ENCODE assay signal across 8 cellular contexts in the genomic region with DNA sequence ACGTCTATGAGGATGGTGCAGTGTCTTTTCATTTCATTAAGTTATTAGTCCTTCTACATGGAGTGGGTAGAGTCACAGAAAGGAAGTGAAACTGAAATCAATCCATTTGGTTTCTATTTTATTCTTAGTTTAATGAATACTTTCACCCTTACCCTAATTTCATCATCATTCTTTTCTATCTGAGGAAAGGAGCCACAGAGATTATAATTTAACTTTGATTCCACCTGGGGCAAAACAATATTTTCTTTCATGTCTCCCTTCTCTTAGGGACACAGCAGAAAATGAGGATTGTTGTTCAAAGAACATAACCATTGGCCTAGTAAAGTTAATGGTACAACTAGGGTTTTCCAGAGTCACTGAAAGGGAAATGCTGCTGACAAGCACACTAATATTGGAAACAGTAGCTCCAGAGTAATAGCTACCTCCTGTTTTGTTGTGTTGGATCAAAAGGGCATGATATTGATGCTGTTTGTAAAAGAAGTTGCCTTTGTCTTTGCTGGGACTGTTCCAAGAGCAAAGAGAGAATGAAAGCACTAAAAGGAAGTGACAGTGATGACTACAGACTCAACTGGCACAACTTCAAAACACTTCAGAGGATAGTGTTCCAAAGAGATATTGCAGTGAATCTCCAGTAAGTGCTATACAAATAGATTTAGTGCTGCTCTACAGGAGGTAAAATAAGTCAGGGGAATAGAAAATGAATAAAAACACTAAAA.
DNase-seq lines count a peak whose midpoint lies in the region; ATAC-seq and TF ChIP-seq lines count a peak whose summit lies in the region.

No MANE protein-coding gene starts in this region.

- peak overlapping the region; percentile 79 for H2AFZ ChIP-seq in smooth muscle cell (ENCODE audit: low read depth)

- intact Hi-C loops in activated naive CD4-positive, alpha-beta T cell treated with anti-CD3 and anti-CD28 coated beads for 36 hours (cut with micrococcal nuclease): no loop called here

- TF ChIP-seq CTCF in smooth muscle cell (IDR thresholded peaks at IDR 0.05; ENCODE audit: borderline replicate concordance, insufficient read depth, poor library complexity, severe bottlenecking): no peak
- TF ChIP-seq CTCF in brain microvascular endothelial cell (IDR thresholded peaks at IDR 0.05; ENCODE audit: low read depth, low read length, missing control alignments): no peak
- no peak for TF ChIP-seq CTCF in BE2C (IDR thresholded peaks at IDR 0.05; ENCODE audit: low read depth, low read length)

- H3K79me2 ChIP-seq in smooth muscle cell (ENCODE audit: low read depth): no peaks in the 10 kb centered on the region

- no peak overlapping the region for H3K4me3 Mint-ChIP-seq in activated naive CD4-positive, alpha-beta T cell treated with anti-CD3 and anti-CD28 coated beads for 36 hours

- in situ Hi-C loops in brain microvascular endothelial cell (cut with HindIII; ENCODE audit: low pct_ligation_motif_present, low sequenced_read_pairs): no loop called here

- no peak overlapping the region for H3K27ac Mint-ChIP-seq in activated naive CD4-positive, alpha-beta T cell treated with anti-CD3 and anti-CD28 coated beads for 36 hours

- H3K4me1 ChIP-seq in smooth muscle cell (ENCODE audit: low read depth): peaks cover 23% of the 10 kb centered on the region
- H3K4me1 ChIP-seq in BE2C: no peaks in the 10 kb centered on the region

- H3K36me3 ChIP-seq in smooth muscle cell (ENCODE audit: low read depth) (no peaks in the 10 kb centered on the region), brain microvascular endothelial cell (replicated peaks) (no peaks in the 10 kb centered on the region), BE2C (no peaks in the 10 kb centered on the region)

- H3K9me3 ChIP-seq in smooth muscle cell (replicated peaks; ENCODE audit: low read depth) (no peaks in the 10 kb centered on the region), BE2C (no peaks in the 10 kb centered on the region)

- H3K4me2 ChIP-seq in smooth muscle cell: peak overlapping the region; percentile 52

- DNase-seq in activated CD4-positive, CD25-positive, alpha-beta regulatory T cell (lab: John Stamatoyannopoulos, UW): no peak
- DNase-seq in NCI-H345 (lab: John Stamatoyannopoulos, UW) (peak; percentile 92), smooth muscle cell (lab: John Stamatoyannopoulos, UW; ENCODE audit: unreplicated experiment) (no peak), brain microvascular endothelial cell (no peak), BE2C (no peak)
- DNase-seq in activated naive CD4-positive, alpha-beta T cell treated with anti-CD3 and anti-CD28 coated beads for 36 hours: no peak

- H4K20me1 ChIP-seq in smooth muscle cell (ENCODE audit: low read depth): no peaks in the 10 kb centered on the region

- H3K27ac ChIP-seq in smooth muscle cell (ENCODE audit: low read depth) (peak overlapping the region; percentile 61), brain microvascular endothelial cell (no peak overlapping the region)

- WGBS in smooth muscle cell (ENCODE audit: low lambda C conversion rate): 94% methylated on average over 1 of the region's 1 CpG

- no peaks in the 10 kb centered on the region for H3K36me3 Mint-ChIP-seq in activated naive CD4-positive, alpha-beta T cell treated with anti-CD3 and anti-CD28 coated beads for 36 hours (ENCODE audit: low read depth)

- no peak overlapping the region for H3K9ac ChIP-seq in smooth muscle cell (ENCODE audit: low read depth)

- H3K4me3 ChIP-seq in smooth muscle cell (no peak overlapping the region), brain microvascular endothelial cell (ENCODE audit: low read depth, low read length) (no peak overlapping the region), BE2C (ENCODE audit: low read depth, low read length) (no peak overlapping the region)

- no peaks in the 10 kb centered on the region for H3K27me3 Mint-ChIP-seq in activated naive CD4-positive, alpha-beta T cell treated with anti-CD3 and anti-CD28 coated beads for 36 hours (ENCODE audit: low read depth)

- peak; percentile 21 to 27 for ATAC-seq in activated CD4-positive, CD25-positive, alpha-beta regulatory T cell treated with anti-CD3 and anti-CD28 coated beads, Interleukin-2, amount 50 U/mL, for 24 hours
- peak; percentile 71 for ATAC-seq in HG02798 (IDR thresholded peaks at IDR 0.05; ENCODE audit: poor library complexity, unreplicated experiment)

- no peaks in the 10 kb centered on the region for H3K9me3 Mint-ChIP-seq in activated naive CD4-positive, alpha-beta T cell treated with anti-CD3 and anti-CD28 coated beads for 36 hours

- H3K4me1 Mint-ChIP-seq in activated naive CD4-positive, alpha-beta T cell treated with anti-CD3 and anti-CD28 coated beads for 36 hours (ENCODE audit: low read depth): no peaks in the 10 kb centered on the region

- H3K27me3 ChIP-seq in smooth muscle cell (ENCODE audit: low read depth) (no peaks in the 10 kb centered on the region), brain microvascular endothelial cell (replicated peaks) (no peaks in the 10 kb centered on the region), BE2C (no peaks in the 10 kb centered on the region)

- H3F3A ChIP-seq in smooth muscle cell (ENCODE audit: low read depth): peaks cover 18% of the 10 kb centered on the region

- CTCF ChIA-PET in activated naive CD4-positive, alpha-beta T cell treated with anti-CD3 and anti-CD28 coated beads for 36 hours (lab: Charles Lee): no interaction called here
